Comparison of ENCODE assay signal across 14 cellular contexts in genomic region chr3:124282751-124283643, GRCh38.
DNase-seq lines count a peak whose midpoint lies in the region; TF ChIP-seq lines count a peak whose summit lies in the region.
"Had no signal": no experiment of that assay in that cellular context is flagged by ENCODE, and none has a peak within 500 bp of the region (broad histone marks: within the 10 kb centered on the region; RNA-seq: fewer than 3 reads in every experiment).

No MANE protein-coding gene starts in this region.

- H3K9ac ChIP-seq in rectal smooth muscle tissue (ENCODE audit: low read length) = no peak overlapping the region

- H3K27me3 ChIP-seq in rectal smooth muscle tissue (ENCODE audit: control insufficient read depth, insufficient read depth, low read length) (no peaks in the 10 kb centered on the region), osteoblast (ENCODE audit: insufficient read depth, low read length) (peaks cover 38% of the 10 kb centered on the region)

- no peaks in the 10 kb centered on the region for H3K9me3 ChIP-seq in osteoblast (ENCODE audit: low read depth, low read length)

- no peaks in the 10 kb centered on the region for H3K36me3 ChIP-seq in rectal smooth muscle tissue (ENCODE audit: control insufficient read depth, insufficient read depth, low read length)
- no peaks in the 10 kb centered on the region for H3K36me3 ChIP-seq in osteoblast (ENCODE audit: insufficient read depth, low read length)

- H3K4me3 ChIP-seq in fibroblast of villous mesenchyme (ENCODE audit: low read depth, low read length) (no peak overlapping the region), rectal smooth muscle tissue (ENCODE audit: low read length) (no peak overlapping the region), osteoblast (ENCODE audit: insufficient read depth, low read length) (no peak overlapping the region)
- H3K4me3 ChIP-seq: lung had no signal

- no peak overlapping the region for H2AFZ ChIP-seq in osteoblast (ENCODE audit: low read length)

- H3K27ac ChIP-seq in rectal smooth muscle tissue (ENCODE audit: low read depth, low read length) = peak overlapping the region; percentile 81
- no peak overlapping the region for H3K27ac ChIP-seq in osteoblast (ENCODE audit: low read depth, low read length)
- H3K27ac ChIP-seq: epithelial cell of prostate had no signal

- TF ChIP-seq CTCF in fibroblast of villous mesenchyme (IDR thresholded peaks at IDR 0.05; ENCODE audit: insufficient read depth, low read depth, low read length) = no peak
- TF ChIP-seq CTCF in osteoblast (IDR thresholded peaks at IDR 0.05; ENCODE audit: extremely low read depth, low read depth, low read length) = no peak

- H3K4me1 ChIP-seq in rectal smooth muscle tissue (ENCODE audit: control insufficient read depth, insufficient read depth, low read length) = peaks cover 14% of the 10 kb centered on the region
- no peaks in the 10 kb centered on the region for H3K4me1 ChIP-seq in osteoblast (ENCODE audit: insufficient read depth, low read length)

- H3K4me2 ChIP-seq in osteoblast (ENCODE audit: insufficient read depth, low read length) = no peak overlapping the region

- H4K20me1 ChIP-seq in osteoblast (ENCODE audit: insufficient read depth, low read length) = no peaks in the 10 kb centered on the region

- DNase-seq in COLO829 (ENCODE audit: low spot score) (peak; percentile 23), SK-N-DZ (ENCODE audit: low spot score) (peak; percentile 15), fibroblast of villous mesenchyme (ENCODE audit: low read depth) (peak; percentile 21), osteoblast (ENCODE audit: insufficient read length, low spot score, missing footprints) (no peak), medulla oblongata (ENCODE audit: extremely low spot score) (no peak), cerebellum (ENCODE audit: low spot score) (no peak), NCI-H69 (lab: John Stamatoyannopoulos, UW) (no peak)
- DNase-seq: activated CD4-positive, CD25-positive, alpha-beta regulatory T cell treated with anti-CD3 and anti-CD28 coated beads, Interleukin-2, amount 50 U/mL, for 72 hours; NCI-H1694 treated with DMSO at 0.1 percent for 48 hours; stimulated activated naive CD8-positive, alpha-beta T cell treated with anti-CD3 and anti-CD28 coated beads, Interleukin-15, Interleukin-2, amounts not matched to agents 100 U/mL and 50 U/mL, for 24 hours; T-helper 17 cell had no signal

- no peaks in the 10 kb centered on the region for H3K79me2 ChIP-seq in osteoblast (ENCODE audit: insufficient read depth, low read length)

Comparison
In these comparisons a context has a peak if more than half of its experiments do, and no peak if none do; other contexts are left out.
1. DNase-seq: peak in COLO829 (single experiment), SK-N-DZ (single experiment) and fibroblast of villous mesenchyme (single experiment); none in osteoblast (single experiment), medulla oblongata (single experiment), cerebellum (single experiment) and NCI-H69 (single experiment).